ENCODE assay signal across 31 cellular contexts in genomic region chr18:56283346-56283745, GRCh38.
"Had no signal": no experiment of that assay in that cellular context is flagged by ENCODE, and none has a peak within 500 bp of the region (broad histone marks: within the 10 kb centered on the region; RNA-seq: fewer than 3 reads in every experiment).

No MANE protein-coding gene starts in this region.

- H3K36me3 ChIP-seq: cardiac muscle cell, SJCRH30 had no signal

- H3K27ac ChIP-seq: cardiac muscle cell, SJCRH30, SK-N-MC had no signal

- H3K9me3 ChIP-seq: SJCRH30 had no signal

- ATAC-seq: activated CD4-positive, alpha-beta T cell treated with anti-CD3 and anti-CD28 coated beads for 36 hours; activated CD4-positive, CD25-positive, alpha-beta regulatory T cell treated with anti-CD3 and anti-CD28 coated beads, Interleukin-2, amount 50 U/mL, for 24 hours; activated T-cell treated with anti-CD3 and anti-CD28 coated beads, Interleukin-2, amount 50 U/mL, for 72 hours; activated T-helper 17 cell treated with anti-CD3 and anti-CD28 coated beads, Interleukin-2, amount 50 U/mL, for 72 hours; Panc1; WTC11 had no signal

- DNase-seq: activated CD4-positive, alpha-beta T cell treated with anti-CD3 and anti-CD28 coated beads for 36 hours; activated CD4-positive, alpha-beta T cell treated with anti-CD3 and anti-CD28 coated beads, Interleukin-2, amount 10 ng/mL, durations not matched to agents 7 days and 5 days; activated CD4-positive, alpha-beta T cell treated with anti-CD3 and anti-CD28 coated beads, Interleukin-2, amount 50 U/mL, for 48 hours; activated effector memory CD4-positive, alpha-beta T cell treated with anti-CD3 and anti-CD28 coated beads, Interleukin-2, amount 50 U/mL, for 16 hours; activated naive CD4-positive, alpha-beta T cell; activated naive CD4-positive, alpha-beta T cell treated with anti-CD3 and anti-CD28 coated beads, Interleukin-2, amount 50 U/mL, for 16 hours; activated naive CD8-positive, alpha-beta T cell treated with anti-CD3 and anti-CD28 coated beads for 36 hours; activated T-cell treated with anti-CD3 and anti-CD28 coated beads, Interleukin-2, amount 50 U/mL, for 1 hour; activated T-cell treated with anti-CD3 and anti-CD28 coated beads, Interleukin-2, amount 50 U/mL, for 72 hours; amniotic stem cell; aorta; NCI-H1092 treated with DMSO at 0.1 percent for 48 hours; NCI-H1417; NCI-H146; NCI-H187; NCI-H2029 treated with DMSO at 0.1 percent for 48 hours; NCI-H2171 treated with DMSO at 0.1 percent for 48 hours; NCI-H2227 treated with DMSO at 0.1 percent for 48 hours; NCI-H446; NCI-H524 treated with DMSO at 0.1 percent for 48 hours; SHP77; SJCRH30 had no signal

- H3K4me1 ChIP-seq: SJCRH30 had no signal

- H3K4me1 Mint-ChIP-seq: activated CD4-positive, alpha-beta T cell treated with anti-CD3 and anti-CD28 coated beads for 36 hours; activated CD4-positive, alpha-beta T cell treated with anti-CD3 and anti-CD28 coated beads, Interleukin-2, amount 10 ng/mL, durations not matched to agents 7 days and 5 days; activated naive CD8-positive, alpha-beta T cell treated with anti-CD3 and anti-CD28 coated beads for 36 hours; activated T-helper 17 cell treated with anti-CD3 and anti-CD28 coated beads, Interleukin-2, amount 50 U/mL, for 72 hours; central memory CD8-positive, alpha-beta T cell had no signal

- H3K4me3 ChIP-seq: cardiac muscle cell, SJCRH30, SK-N-MC had no signal

- H3K36me3 Mint-ChIP-seq: activated naive CD8-positive, alpha-beta T cell treated with anti-CD3 and anti-CD28 coated beads for 36 hours; WTC11 had no signal

- H3K4me3 Mint-ChIP-seq: activated CD4-positive, alpha-beta T cell treated with anti-CD3 and anti-CD28 coated beads for 36 hours; activated CD4-positive, alpha-beta T cell treated with anti-CD3 and anti-CD28 coated beads, Interleukin-2, amount 10 ng/mL, durations not matched to agents 7 days and 5 days; activated naive CD8-positive, alpha-beta T cell treated with anti-CD3 and anti-CD28 coated beads for 36 hours; activated T-cell treated with anti-CD3 and anti-CD28 coated beads, Interleukin-2, amount 50 U/mL, for 72 hours; activated T-helper 17 cell treated with anti-CD3 and anti-CD28 coated beads, Interleukin-2, amount 50 U/mL, for 72 hours; central memory CD8-positive, alpha-beta T cell; T-helper 1 cell treated with Interleukin-12 subunit alpha and Interleukin-12 subunit beta and Interleukin-4 antibody, amounts not matched to agents 30 μg/mL and 1 μg/mL, for 36 hours; T-helper 2 cell treated with Interferon-gamma antibody and Interleukin-4, amounts not matched to agents 5 μg/mL and 100 μg/mL, for 36 hours; WTC11 had no signal

- H3K9me3 Mint-ChIP-seq: activated naive CD8-positive, alpha-beta T cell treated with anti-CD3 and anti-CD28 coated beads for 36 hours; T-helper 2 cell treated with Interferon-gamma antibody and Interleukin-4, amounts not matched to agents 5 μg/mL and 100 μg/mL, for 36 hours had no signal

- H3K27me3 Mint-ChIP-seq: activated CD4-positive, alpha-beta T cell treated with anti-CD3 and anti-CD28 coated beads for 36 hours; activated CD4-positive, alpha-beta T cell treated with anti-CD3 and anti-CD28 coated beads, Interleukin-2, amount 10 ng/mL, durations not matched to agents 7 days and 5 days; central memory CD8-positive, alpha-beta T cell had no signal

- H3K27ac Mint-ChIP-seq: activated CD4-positive, alpha-beta T cell treated with anti-CD3 and anti-CD28 coated beads for 36 hours; activated CD4-positive, alpha-beta T cell treated with anti-CD3 and anti-CD28 coated beads, Interleukin-2, amount 10 ng/mL, durations not matched to agents 7 days and 5 days; activated naive CD8-positive, alpha-beta T cell treated with anti-CD3 and anti-CD28 coated beads for 36 hours; activated T-cell treated with anti-CD3 and anti-CD28 coated beads, Interleukin-2, amount 50 U/mL, for 72 hours; activated T-helper 17 cell treated with anti-CD3 and anti-CD28 coated beads, Interleukin-2, amount 50 U/mL, for 72 hours; T-helper 1 cell treated with Interleukin-12 subunit alpha and Interleukin-12 subunit beta and Interleukin-4 antibody, amounts not matched to agents 30 μg/mL and 1 μg/mL, for 36 hours; T-helper 2 cell treated with Interferon-gamma antibody and Interleukin-4, amounts not matched to agents 5 μg/mL and 100 μg/mL, for 36 hours; WTC11 had no signal

- H3K27me3 ChIP-seq: cardiac muscle cell, SJCRH30 had no signal
